In genomic region chrX:38117485-38117884, GRCh38 we compare ENCODE assay signal across 14 cellular contexts.
DNase-seq lines count a peak whose midpoint lies in the region; ATAC-seq, FAIRE-seq and TF ChIP-seq lines count a peak whose summit lies in the region.
"Had no signal": no experiment of that assay in that cellular context is flagged by ENCODE, and none has a peak within 500 bp of the region (broad histone marks: within the 10 kb centered on the region; RNA-seq: fewer than 3 reads in every experiment).

No MANE protein-coding gene starts in this region.

- H3K9me3 Mint-ChIP-seq in astrocyte (ENCODE audit: unreplicated experiment), result no peaks in the 10 kb centered on the region

- no peak for TF ChIP-seq CTCF in LNCaP clone FGC (IDR thresholded peaks at IDR 0.05; ENCODE audit: control insufficient read depth, extremely low read depth, insufficient read depth)
- TF ChIP-seq CTCF in astrocyte (IDR thresholded peaks at IDR 0.05; ENCODE audit: insufficient read depth, low read depth, low read length), result no peak
- TF ChIP-seq CTCF in retinal pigment epithelial cell (conservative IDR thresholded peaks at IDR 0.05; ENCODE audit: low read depth, low read length), result no peak
- no peak for TF ChIP-seq CTCF in lower leg skin (IDR thresholded peaks at IDR 0.05)

- no peak overlapping the region for H3K9ac ChIP-seq in astrocyte (ENCODE audit: low read length)

- no peak overlapping the region for H3K27ac ChIP-seq in astrocyte (ENCODE audit: low read depth, low read length)
- H3K27ac ChIP-seq: brain microvascular endothelial cell, PC-9 had no signal

- 62 to 66% methylated on average over 7 of the region's 7 CpGs for WGBS in lower leg skin, 2 donors

- H3K4me3 ChIP-seq in LNCaP clone FGC (ENCODE audit: low read depth, low read length) (no peak overlapping the region), astrocyte (ENCODE audit: insufficient read depth, low read depth, low read length) (no peak overlapping the region), retinal pigment epithelial cell (ENCODE audit: low read length) (no peak overlapping the region), lower leg skin (ENCODE audit: low read depth, poor library complexity, severe bottlenecking) (no peak overlapping the region)
- H3K4me3 ChIP-seq: PC-9 had no signal

- H3K4me3 Mint-ChIP-seq in astrocyte (ENCODE audit: unreplicated experiment), result no peak overlapping the region

- H3K36me3 ChIP-seq in astrocyte (ENCODE audit: insufficient read depth, low read length), result no peaks in the 10 kb centered on the region
- H3K36me3 ChIP-seq: brain microvascular endothelial cell had no signal

- DNase-seq in NCI-H748 (lab: John Stamatoyannopoulos, UW; ENCODE audit: unreplicated experiment) (peak; percentile 26), NCI-H748 treated with DMSO at 0.1 percent for 48 hours (lab: John Stamatoyannopoulos, UW) (no peak), LNCaP clone FGC (ENCODE audit: low read depth) (peak; percentile 53), astrocyte (ENCODE audit: low read depth) (peak; percentile 71), retinal pigment epithelial cell (ENCODE audit: low read depth) (peak; percentile 8), lower leg skin (ENCODE audit: low spot score in 2 of 2) (no peak)
- no peak for DNase-seq in activated effector memory CD4-positive, alpha-beta T cell treated with anti-CD3 and anti-CD28 coated beads, Interleukin-2, amount 50 U/mL, for 16 hours
- DNase-seq: activated CD4-positive, alpha-beta T cell treated with anti-CD3 and anti-CD28 coated beads, Interleukin-2, amount 50 U/mL, for 4 hours; brain microvascular endothelial cell; DMS79 treated with DMSO at 0.1 percent for 48 hours; NCI-H1417 treated with DMSO at 0.1 percent for 48 hours; PC-9 had no signal

- H3K27me3 ChIP-seq in astrocyte (ENCODE audit: insufficient read depth, low read length), result no peaks in the 10 kb centered on the region
- H3K27me3 ChIP-seq: brain microvascular endothelial cell had no signal

- H2AFZ ChIP-seq in astrocyte (ENCODE audit: low read depth, low read length), result no peak overlapping the region
- H2AFZ ChIP-seq: PC-9 had no signal

- no peaks in the 10 kb centered on the region for H3K36me3 Mint-ChIP-seq in astrocyte (ENCODE audit: low read depth, unreplicated experiment)

- H3K4me1 Mint-ChIP-seq in astrocyte (ENCODE audit: low read depth, unreplicated experiment), result no peaks in the 10 kb centered on the region

- H3K9me3 ChIP-seq in astrocyte (ENCODE audit: insufficient read depth, low read depth, low read length), result no peaks in the 10 kb centered on the region

- no peaks in the 10 kb centered on the region for H3K27me3 Mint-ChIP-seq in astrocyte (ENCODE audit: low read depth, unreplicated experiment)

- intact Hi-C loops in lower leg skin (cut with DNase I; ENCODE audit: low total_unique reads), result no loop called here

- no peaks in the 10 kb centered on the region for H4K20me1 ChIP-seq in astrocyte (ENCODE audit: insufficient read depth, low read length)

- H3K4me2 ChIP-seq in astrocyte (ENCODE audit: low read length), result no peak overlapping the region
- H3K4me2 ChIP-seq: PC-9 had no signal

- H3K4me1 ChIP-seq in astrocyte (ENCODE audit: insufficient read depth, low read length), result no peaks in the 10 kb centered on the region

- no peak for ATAC-seq in GM18907 (IDR thresholded peaks at IDR 0.05; ENCODE audit: unreplicated experiment)
- ATAC-seq: HCT116 had no signal

- no peak for FAIRE-seq in astrocyte (lab: Jason Lieb, UNC)

- no peaks in the 10 kb centered on the region for H3K79me2 ChIP-seq in astrocyte (ENCODE audit: insufficient read depth, low read length)

- no peak for TF ChIP-seq POLR2A in lower leg skin (IDR thresholded peaks at IDR 0.05)

- no peak overlapping the region for H3K27ac Mint-ChIP-seq in astrocyte (ENCODE audit: unreplicated experiment)

Comparison
In these comparisons a context has a peak if more than half of its experiments do, and no peak if none do; other contexts are left out.
1. DNase-seq: peak in NCI-H748 (single experiment), LNCaP clone FGC (single experiment), astrocyte (single experiment) and retinal pigment epithelial cell (single experiment); none in NCI-H748 treated with DMSO at 0.1 percent for 48 hours (single experiment), lower leg skin (0 of 2) and activated effector memory CD4-positive, alpha-beta T cell treated with anti-CD3 and anti-CD28 coated beads, Interleukin-2, amount 50 U/mL, for 16 hours (single experiment).